In the genomic region with DNA sequence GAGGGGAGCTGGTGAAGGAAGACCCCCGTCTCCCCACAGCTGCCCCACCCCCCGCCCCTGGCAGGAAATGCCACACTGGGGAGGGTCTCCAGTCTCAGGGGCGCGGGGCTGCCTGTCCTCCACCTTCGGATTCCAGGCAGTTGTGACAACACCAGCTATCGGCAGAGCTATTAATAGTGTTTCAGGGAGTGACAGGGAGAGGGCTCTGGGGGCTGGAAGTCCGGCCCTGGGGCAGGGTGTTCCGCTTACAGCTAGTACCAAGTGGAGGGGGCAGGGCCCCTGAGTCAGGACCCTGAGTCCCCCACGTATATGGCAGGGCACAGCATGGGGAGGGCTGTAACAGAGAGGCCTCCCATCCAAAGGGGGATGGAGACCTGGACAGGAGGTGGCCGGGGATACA, we compare ENCODE assay signal across 2 cellular contexts.
TF ChIP-seq lines count a peak whose summit lies in the region.

No MANE protein-coding gene starts in this region.

TF ChIP-seq in SK-N-SH, 30 proteins besides CTCF, POLR2A, EP300 and RAD21 (continued from another document):
- TF ChIP-seq RCOR1 (IDR thresholded peaks at IDR 0.05; ENCODE audit: low read length) (no peak), TEAD4 (IDR thresholded peaks at IDR 0.05; ENCODE audit: borderline replicate concordance, insufficient read depth) (no peak), SMC3 (IDR thresholded peaks at IDR 0.05; ENCODE audit: low read depth, low read length) (no peak), YY1 (IDR thresholded peaks at IDR 0.05; ENCODE audit: low read depth) (no peak), SIN3A (IDR thresholded peaks at IDR 0.05; ENCODE audit: borderline replicate concordance, low read depth, low read length) (no peak), ELF1 (IDR thresholded peaks at IDR 0.05) (no peak), RXRA (IDR thresholded peaks at IDR 0.05; ENCODE audit: borderline replicate concordance, low read depth) (no peak), MXI1 (IDR thresholded peaks at IDR 0.05; ENCODE audit: low read depth, low read length) (no peak), FOXM1 (IDR thresholded peaks at IDR 0.05; ENCODE audit: low read depth) (no peak), TAF1 (IDR thresholded peaks at IDR 0.05; ENCODE audit: borderline replicate concordance, low read depth, low read length) (no peak), JUND (IDR thresholded peaks at IDR 0.05) (no peak), GATA2 (CRISPR knock-in tag; IDR thresholded peaks at IDR 0.05) (no peak), NFIC (IDR thresholded peaks at IDR 0.05; ENCODE audit: borderline replicate concordance) (no peak)
- TF ChIP-seq, protein P1, sequence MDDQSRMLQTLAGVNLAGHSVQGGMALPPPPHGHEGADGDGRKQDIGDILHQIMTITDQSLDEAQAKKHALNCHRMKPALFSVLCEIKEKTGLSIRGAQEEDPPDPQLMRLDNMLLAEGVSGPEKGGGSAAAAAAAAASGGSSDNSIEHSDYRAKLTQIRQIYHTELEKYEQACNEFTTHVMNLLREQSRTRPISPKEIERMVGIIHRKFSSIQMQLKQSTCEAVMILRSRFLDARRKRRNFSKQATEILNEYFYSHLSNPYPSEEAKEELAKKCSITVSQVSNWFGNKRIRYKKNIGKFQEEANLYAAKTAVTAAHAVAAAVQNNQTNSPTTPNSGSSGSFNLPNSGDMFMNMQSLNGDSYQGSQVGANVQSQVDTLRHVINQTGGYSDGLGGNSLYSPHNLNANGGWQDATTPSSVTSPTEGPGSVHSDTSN (IDR thresholded peaks at IDR 0.05) = no peak
- TF ChIP-seq, protein P2, sequence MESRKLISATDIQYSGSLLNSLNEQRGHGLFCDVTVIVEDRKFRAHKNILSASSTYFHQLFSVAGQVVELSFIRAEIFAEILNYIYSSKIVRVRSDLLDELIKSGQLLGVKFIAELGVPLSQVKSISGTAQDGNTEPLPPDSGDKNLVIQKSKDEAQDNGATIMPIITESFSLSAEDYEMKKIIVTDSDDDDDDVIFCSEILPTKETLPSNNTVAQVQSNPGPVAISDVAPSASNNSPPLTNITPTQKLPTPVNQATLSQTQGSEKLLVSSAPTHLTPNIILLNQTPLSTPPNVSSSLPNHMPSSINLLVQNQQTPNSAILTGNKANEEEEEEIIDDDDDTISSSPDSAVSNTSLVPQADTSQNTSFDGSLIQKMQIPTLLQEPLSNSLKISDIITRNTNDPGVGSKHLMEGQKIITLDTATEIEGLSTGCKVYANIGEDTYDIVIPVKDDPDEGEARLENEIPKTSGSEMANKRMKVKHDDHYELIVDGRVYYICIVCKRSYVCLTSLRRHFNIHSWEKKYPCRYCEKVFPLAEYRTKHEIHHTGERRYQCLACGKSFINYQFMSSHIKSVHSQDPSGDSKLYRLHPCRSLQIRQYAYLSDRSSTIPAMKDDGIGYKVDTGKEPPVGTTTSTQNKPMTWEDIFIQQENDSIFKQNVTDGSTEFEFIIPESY (IDR thresholded peaks at IDR 0.05; ENCODE audit: borderline replicate concordance, low read depth) = no peak
- TF ChIP-seq, protein P3, sequence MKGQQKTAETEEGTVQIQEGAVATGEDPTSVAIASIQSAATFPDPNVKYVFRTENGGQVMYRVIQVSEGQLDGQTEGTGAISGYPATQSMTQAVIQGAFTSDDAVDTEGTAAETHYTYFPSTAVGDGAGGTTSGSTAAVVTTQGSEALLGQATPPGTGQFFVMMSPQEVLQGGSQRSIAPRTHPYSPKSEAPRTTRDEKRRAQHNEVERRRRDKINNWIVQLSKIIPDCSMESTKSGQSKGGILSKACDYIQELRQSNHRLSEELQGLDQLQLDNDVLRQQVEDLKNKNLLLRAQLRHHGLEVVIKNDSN (IDR thresholded peaks at IDR 0.05; ENCODE audit: borderline replicate concordance, low read depth) = no peak

TF ChIP-seq in SK-N-SH treated with all-trans-retinoic acid at 6 μM for 48 hours, 23 proteins besides CTCF, POLR2A, EP300 and RAD21 (continued from another document):
- no peak for TF ChIP-seq TCF4 (CRISPR knock-in tag; IDR thresholded peaks at IDR 0.05; ENCODE audit: borderline replicate concordance)
- no peak for TF ChIP-seq GLIS3 (CRISPR knock-in tag; IDR thresholded peaks at IDR 0.05)
- TF ChIP-seq, protein P4, sequence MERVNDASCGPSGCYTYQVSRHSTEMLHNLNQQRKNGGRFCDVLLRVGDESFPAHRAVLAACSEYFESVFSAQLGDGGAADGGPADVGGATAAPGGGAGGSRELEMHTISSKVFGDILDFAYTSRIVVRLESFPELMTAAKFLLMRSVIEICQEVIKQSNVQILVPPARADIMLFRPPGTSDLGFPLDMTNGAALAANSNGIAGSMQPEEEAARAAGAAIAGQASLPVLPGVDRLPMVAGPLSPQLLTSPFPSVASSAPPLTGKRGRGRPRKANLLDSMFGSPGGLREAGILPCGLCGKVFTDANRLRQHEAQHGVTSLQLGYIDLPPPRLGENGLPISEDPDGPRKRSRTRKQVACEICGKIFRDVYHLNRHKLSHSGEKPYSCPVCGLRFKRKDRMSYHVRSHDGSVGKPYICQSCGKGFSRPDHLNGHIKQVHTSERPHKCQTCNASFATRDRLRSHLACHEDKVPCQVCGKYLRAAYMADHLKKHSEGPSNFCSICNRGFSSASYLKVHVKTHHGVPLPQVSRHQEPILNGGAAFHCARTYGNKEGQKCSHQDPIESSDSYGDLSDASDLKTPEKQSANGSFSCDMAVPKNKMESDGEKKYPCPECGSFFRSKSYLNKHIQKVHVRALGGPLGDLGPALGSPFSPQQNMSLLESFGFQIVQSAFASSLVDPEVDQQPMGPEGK (CRISPR knock-in tag; IDR thresholded peaks at IDR 0.05; ENCODE audit: borderline replicate concordance) = no peak
- TF ChIP-seq, protein P5, sequence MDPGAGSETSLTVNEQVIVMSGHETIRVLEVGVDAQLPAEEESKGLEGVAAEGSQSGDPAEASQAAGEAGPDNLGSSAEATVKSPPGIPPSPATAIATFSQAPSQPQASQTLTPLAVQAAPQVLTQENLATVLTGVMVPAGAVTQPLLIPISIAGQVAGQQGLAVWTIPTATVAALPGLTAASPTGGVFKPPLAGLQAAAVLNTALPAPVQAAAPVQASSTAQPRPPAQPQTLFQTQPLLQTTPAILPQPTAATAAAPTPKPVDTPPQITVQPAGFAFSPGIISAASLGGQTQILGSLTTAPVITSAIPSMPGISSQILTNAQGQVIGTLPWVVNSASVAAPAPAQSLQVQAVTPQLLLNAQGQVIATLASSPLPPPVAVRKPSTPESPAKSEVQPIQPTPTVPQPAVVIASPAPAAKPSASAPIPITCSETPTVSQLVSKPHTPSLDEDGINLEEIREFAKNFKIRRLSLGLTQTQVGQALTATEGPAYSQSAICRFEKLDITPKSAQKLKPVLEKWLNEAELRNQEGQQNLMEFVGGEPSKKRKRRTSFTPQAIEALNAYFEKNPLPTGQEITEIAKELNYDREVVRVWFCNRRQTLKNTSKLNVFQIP (CRISPR knock-in tag; IDR thresholded peaks at IDR 0.05; ENCODE audit: borderline replicate concordance, low read depth) = no peak
- no peak for TF ChIP-seq ZNF8 (CRISPR knock-in tag; IDR thresholded peaks at IDR 0.05)
- no peak for TF ChIP-seq OSR1 (CRISPR knock-in tag; IDR thresholded peaks at IDR 0.05)
- TF ChIP-seq BACH2 (CRISPR knock-in tag; IDR thresholded peaks at IDR 0.05; ENCODE audit: borderline replicate concordance) = no peak
- TF ChIP-seq ARNTL (CRISPR knock-in tag; IDR thresholded peaks at IDR 0.05; ENCODE audit: borderline replicate concordance, low read depth) = no peak
- no peak for TF ChIP-seq ZNF565 (CRISPR knock-in tag; conservative IDR thresholded peaks at IDR 0.05; ENCODE audit: low read depth)
- no peak for TF ChIP-seq SNAI2 (CRISPR knock-in tag; IDR thresholded peaks at IDR 0.05)
- TF ChIP-seq, protein P6, sequence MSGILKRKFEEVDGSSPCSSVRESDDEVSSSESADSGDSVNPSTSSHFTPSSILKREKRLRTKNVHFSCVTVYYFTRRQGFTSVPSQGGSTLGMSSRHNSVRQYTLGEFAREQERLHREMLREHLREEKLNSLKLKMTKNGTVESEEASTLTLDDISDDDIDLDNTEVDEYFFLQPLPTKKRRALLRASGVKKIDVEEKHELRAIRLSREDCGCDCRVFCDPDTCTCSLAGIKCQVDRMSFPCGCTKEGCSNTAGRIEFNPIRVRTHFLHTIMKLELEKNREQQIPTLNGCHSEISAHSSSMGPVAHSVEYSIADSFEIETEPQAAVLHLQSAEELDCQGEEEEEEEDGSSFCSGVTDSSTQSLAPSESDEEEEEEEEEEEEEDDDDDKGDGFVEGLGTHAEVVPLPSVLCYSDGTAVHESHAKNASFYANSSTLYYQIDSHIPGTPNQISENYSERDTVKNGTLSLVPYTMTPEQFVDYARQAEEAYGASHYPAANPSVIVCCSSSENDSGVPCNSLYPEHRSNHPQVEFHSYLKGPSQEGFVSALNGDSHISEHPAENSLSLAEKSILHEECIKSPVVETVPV (CRISPR knock-in tag; IDR thresholded peaks at IDR 0.05) = no peak
- no peak for TF ChIP-seq ZNF70 (CRISPR knock-in tag; IDR thresholded peaks at IDR 0.05)
- no peak for TF ChIP-seq TOX (CRISPR knock-in tag; IDR thresholded peaks at IDR 0.05; ENCODE audit: borderline replicate concordance)
- no peak for TF ChIP-seq RARB (CRISPR knock-in tag; IDR thresholded peaks at IDR 0.05)
- no peak for TF ChIP-seq ZFP3 (CRISPR knock-in tag; IDR thresholded peaks at IDR 0.05)
- TF ChIP-seq PPARA (CRISPR knock-in tag; IDR thresholded peaks at IDR 0.05; ENCODE audit: borderline replicate concordance) = no peak
